ENCODE assay signal across 20 cellular contexts in the genomic region with DNA sequence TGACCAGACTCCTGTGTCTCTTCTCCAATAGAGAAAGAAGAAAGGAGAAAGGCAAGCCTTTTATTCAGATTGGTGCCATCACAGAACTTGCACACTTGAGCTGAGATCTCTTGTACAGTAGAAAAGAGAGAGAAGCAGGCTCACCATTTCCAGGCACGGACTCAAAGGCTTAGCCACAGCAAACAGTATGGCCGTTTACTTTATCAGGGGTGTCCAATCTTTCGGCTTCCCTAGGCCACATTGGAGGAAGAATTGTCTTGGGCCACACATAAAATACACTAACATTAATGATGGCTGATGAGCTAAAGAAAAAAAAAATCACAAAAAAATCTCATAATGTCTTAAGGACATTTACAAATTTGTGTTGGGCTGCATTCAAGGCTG.
"Had no signal": no experiment of that assay in that cellular context is flagged by ENCODE, and none has a peak within 500 bp of the region (broad histone marks: within the 10 kb centered on the region; RNA-seq: fewer than 3 reads in every experiment).

No MANE protein-coding gene starts in this region.

- H3K9me3 Mint-ChIP-seq: dendritic cell treated with granulocyte-macrophage colony-stimulating factor and Interleukin-4, amounts not matched to agents 40 ng/mL and 50 ng/mL, for 4 days; effector memory CD8-positive, alpha-beta T cell; endodermal cell had no signal

- H3K4me3 ChIP-seq: colonic mucosa, esophagus muscularis mucosa, gastroesophageal sphincter, heart left ventricle, hepatocyte, left lung, lower lobe of right lung had no signal

- H3K9me3 ChIP-seq: colonic mucosa, esophagus muscularis mucosa, gastroesophageal sphincter, heart left ventricle, left lung, lower lobe of right lung had no signal

- H3K27ac ChIP-seq: colonic mucosa, epithelial cell of prostate, esophagus muscularis mucosa, foreskin keratinocyte, gastroesophageal sphincter, heart left ventricle, hepatocyte, left lung, lower lobe of right lung had no signal

- H3K36me3 ChIP-seq: colonic mucosa, gastroesophageal sphincter, left lung, lower lobe of right lung had no signal

- DNase-seq: colonic mucosa; cortex of kidney; effector CD8-positive, alpha-beta T cell; effector memory CD8-positive, alpha-beta T cell; endodermal cell; foreskin keratinocyte; heart left ventricle; hypothalamus; left cardiac atrium; left ventricle myocardium superior; lower lobe of right lung; mesenchymal stem cell; midbrain; naive thymus-derived CD4-positive, alpha-beta T cell had no signal

- H3K27me3 ChIP-seq: colonic mucosa, esophagus muscularis mucosa, foreskin keratinocyte, gastroesophageal sphincter, heart left ventricle, hepatocyte, left lung had no signal

- H3K4me1 ChIP-seq: colonic mucosa had no signal

- ATAC-seq: effector memory CD8-positive, alpha-beta T cell; foreskin keratinocyte; gastroesophageal sphincter; heart left ventricle; left cardiac atrium; left lung; left ventricle myocardium superior; lower lobe of right lung; naive thymus-derived CD4-positive, alpha-beta T cell had no signal

- H3K27ac Mint-ChIP-seq: dendritic cell treated with granulocyte-macrophage colony-stimulating factor and Interleukin-4, amounts not matched to agents 40 ng/mL and 50 ng/mL, for 4 days; effector memory CD8-positive, alpha-beta T cell; endodermal cell; naive thymus-derived CD4-positive, alpha-beta T cell had no signal

- H3K27me3 Mint-ChIP-seq: dendritic cell treated with granulocyte-macrophage colony-stimulating factor and Interleukin-4, amounts not matched to agents 40 ng/mL and 50 ng/mL, for 4 days; effector memory CD8-positive, alpha-beta T cell had no signal

- H3K4me3 Mint-ChIP-seq: dendritic cell treated with granulocyte-macrophage colony-stimulating factor and Interleukin-4, amounts not matched to agents 40 ng/mL and 50 ng/mL, for 4 days; effector memory CD8-positive, alpha-beta T cell; endodermal cell; naive thymus-derived CD4-positive, alpha-beta T cell had no signal
